ENCODE assay signal across 8 cellular contexts in the genomic region with DNA sequence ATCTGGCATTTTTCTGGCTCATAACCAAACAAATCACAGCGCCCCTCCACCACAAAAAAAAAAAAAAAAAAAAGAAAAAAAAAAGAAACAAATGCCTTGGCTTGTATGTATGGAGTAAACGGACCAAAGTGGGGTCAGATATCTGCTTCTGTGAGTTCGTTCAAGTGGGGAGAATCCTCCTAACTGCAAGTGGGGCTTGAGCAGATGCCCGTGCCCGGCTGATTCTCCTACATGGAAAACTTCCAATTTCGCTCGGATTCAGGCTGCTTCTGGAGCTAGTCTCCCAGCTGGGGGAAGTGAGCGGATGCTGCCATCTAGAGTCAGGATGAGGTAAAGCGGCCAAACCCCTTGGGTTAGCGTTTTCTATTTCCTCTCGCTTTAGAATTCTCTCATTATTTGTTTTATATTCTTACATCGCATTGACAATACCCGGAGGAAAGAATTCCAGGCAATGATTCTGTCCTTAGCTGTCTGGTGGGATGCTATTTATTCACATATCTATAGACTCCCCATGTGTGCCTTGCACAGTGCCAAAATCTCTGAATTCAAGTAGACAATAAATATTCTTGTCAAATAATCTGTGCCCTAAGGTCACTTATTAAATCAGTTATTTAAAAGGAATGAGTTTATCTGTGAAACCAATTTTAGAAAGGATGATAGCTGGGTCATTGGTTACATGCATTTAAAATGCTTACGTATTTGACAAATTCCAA.
DNase-seq lines count a peak whose midpoint lies in the region; ATAC-seq, FAIRE-seq and TF ChIP-seq lines count a peak whose summit lies in the region.

No MANE protein-coding gene starts in this region.

- no peak overlapping the region for H2BK15ac ChIP-seq in H1 (ENCODE audit: low read length)

- no peak for TF ChIP-seq EP300 in H1 (IDR thresholded peaks at IDR 0.05; ENCODE audit: borderline replicate concordance in 1 of 2, low read depth in 2 of 2, low read length in 2 of 2)

- no peak overlapping the region for H3K23ac ChIP-seq in H1 (ENCODE audit: insufficient read length)

- H3K36me3 Mint-ChIP-seq in activated CD4-positive, alpha-beta memory T cell treated with anti-CD3 and anti-CD28 coated beads, Interleukin-2, amount 10 ng/mL, durations not matched to agents 7 days and 5 days (ENCODE audit: low read depth): no peaks in the 10 kb centered on the region

- H3K56ac ChIP-seq in H1 (replicated peaks; ENCODE audit: insufficient read length, low read depth, low read length): no peak overlapping the region

- H2BK5ac ChIP-seq in H1 (ENCODE audit: low read depth, low read length): no peak overlapping the region

- H3K4ac ChIP-seq in H1 (replicated peaks; ENCODE audit: insufficient read length, low read depth, low read length): no peak overlapping the region

- peak; percentile 91 to 96 for TF ChIP-seq RAD21 in H1 (IDR thresholded peaks at IDR 0.05 in 1 of 2, conservative IDR thresholded peaks at IDR 0.05 in 1 of 2; ENCODE audit: low read depth in 2 of 2, low read length in 2 of 2)

- H3K14ac ChIP-seq in H1 (ENCODE audit: insufficient read length): no peak overlapping the region

- ATAC-seq in HG03442 (IDR thresholded peaks at IDR 0.05; ENCODE audit: unreplicated experiment): peak; percentile 72

- FAIRE-seq in GM19239 (lab: Jason Lieb, UNC) (peak; percentile 94), H1 (lab: Jason Lieb, UNC) (peak; percentile 89)

- H4K5ac ChIP-seq in H1 (ENCODE audit: insufficient read length, low read depth, low read length): no peak overlapping the region

- peak overlapping the region in 1 of 11 experiments; percentile 41; a peak in 1 of 22 replicates for H3K27ac ChIP-seq in BLaER1 treated with 17β-estradiol and CSF1 and Interleukin-3, amounts not matched to agents 10 nM and 100 nM
- no peak overlapping the region for H3K27ac ChIP-seq in H1 (ENCODE audit: low read depth, low read length)
- no peak overlapping the region for H3K27ac ChIP-seq in mesodermal cell (ENCODE audit: low read depth, low read length, severe bottlenecking)

- peak; percentile 80 to 94 (median 88) for TF ChIP-seq CTCF in H1 (IDR thresholded peaks at IDR 0.05; ENCODE audit: control extremely low read depth in 1 of 3, insufficient read depth in 1 of 3, low read depth in 1 of 3, low read length in 3 of 3)

- H3K23me2 ChIP-seq in H1 (ENCODE audit: low read depth, low read length): peaks cover 5% of the 10 kb centered on the region; the same call in 1 of the 2 replicates

- no peaks in the 10 kb centered on the region for H3K79me1 ChIP-seq in H1 (ENCODE audit: low read depth, low read length)

- H2BK20ac ChIP-seq in H1 (ENCODE audit: low read length): no peak overlapping the region

- H3K4me3 ChIP-seq in BLaER1 treated with 17β-estradiol and CSF1 and Interleukin-3, amounts not matched to agents 10 nM and 100 nM: peak overlapping the region; percentile 53 to 71 (median 60)
- H3K4me3 ChIP-seq in H1 (ENCODE audit: extremely low read depth in 1 of 4, insufficient read depth in 2 of 4, low read depth in 3 of 4, low read length in 4 of 4) (peak overlapping the region; percentile 20 to 57 (median 39); a peak in 6 of 8 replicates), mesodermal cell (ENCODE audit: extremely low read depth, insufficient read depth, low read length, poor library complexity, severe bottlenecking) (peak overlapping the region; percentile 24)

- H2AK5ac ChIP-seq in H1 (ENCODE audit: low read depth, low read length): no peak overlapping the region

- no peaks in the 10 kb centered on the region for H3K36me3 ChIP-seq in BLaER1 treated with 17β-estradiol and CSF1 and Interleukin-3, amounts not matched to agents 10 nM and 100 nM
- H3K36me3 ChIP-seq in H1 (ENCODE audit: control insufficient read depth in 2 of 4, insufficient read depth in 4 of 4, low read length in 3 of 4) (no peaks in the 10 kb centered on the region), mesodermal cell (ENCODE audit: control insufficient read depth, insufficient read depth, low read length) (no peaks in the 10 kb centered on the region)

- H3K9me3 ChIP-seq in BLaER1 treated with 17β-estradiol and CSF1 and Interleukin-3, amounts not matched to agents 10 nM and 100 nM (replicated peaks in 1 of 11): peaks cover 0 to 16% (median 10%) of the 10 kb centered on the region in 11 experiments; a peak in 15 of 22 replicates
- H3K9me3 ChIP-seq in H1 (ENCODE audit: insufficient read depth in 2 of 2, low read depth in 1 of 2, low read length in 1 of 2) (no peaks in the 10 kb centered on the region), mesodermal cell (ENCODE audit: control insufficient read depth, low read length) (no peaks in the 10 kb centered on the region)

- DNase-seq in GM19239 (ENCODE audit: insufficient read length, low spot score) (peak; percentile 82), NCI-H69 (lab: John Stamatoyannopoulos, UW) (peak; percentile 77), H1 (ENCODE audit: low read depth in 1 of 2, low spot score in 2 of 2) (peak; percentile 51 to 83)
- peak; percentile 64 for DNase-seq in activated CD4-positive, alpha-beta memory T cell treated with anti-CD3 and anti-CD28 coated beads, Interleukin-2, amount 10 ng/mL, durations not matched to agents 7 days and 5 days
- peak; percentile 22 to 28 for DNase-seq in stimulated activated CD8-positive, alpha-beta memory T cell treated with anti-CD3 and anti-CD28 coated beads, Interleukin-2, amount 100 ng/mL, for 1 hour (ENCODE audit: low read depth in 2 of 2)

- H2BK12ac ChIP-seq in H1 (ENCODE audit: low read depth, low read length): no peak overlapping the region

- H3K27ac Mint-ChIP-seq in activated CD4-positive, alpha-beta memory T cell treated with anti-CD3 and anti-CD28 coated beads, Interleukin-2, amount 10 ng/mL, durations not matched to agents 7 days and 5 days: no peak overlapping the region

- CTCF ChIA-PET in activated CD4-positive, alpha-beta memory T cell treated with anti-CD3 and anti-CD28 coated beads, Interleukin-2, amount 10 ng/mL, durations not matched to agents 7 days and 5 days (lab: Charles Lee): interaction anchor here (0.6 to 2.3 kb wide), 29 partner anchors 9 to 1863 kb away, joined by 3 to 22 read pairs (median 4); no protein-coding TSS in a partner anchor
- CTCF ChIA-PET in H1 (lab: Charles Lee; ENCODE audit: partially characterized antibody): interaction anchor here (0.6 to 16.0 kb wide), 20 partner anchors 9 to 1719 kb away, joined by 3 to 330 read pairs (median 4); no protein-coding TSS in a partner anchor

- H3K9ac ChIP-seq in BLaER1 treated with 17β-estradiol and CSF1 and Interleukin-3, amounts not matched to agents 10 nM and 100 nM: peak overlapping the region; percentile 11 to 69 (median 55); a peak in 17 of 22 replicates
- no peak overlapping the region for H3K9ac ChIP-seq in H1 (replicated peaks in 1 of 4; ENCODE audit: extremely low read depth in 1 of 4, low read depth in 3 of 4, low read length in 3 of 4)

- no peak overlapping the region for H2BK120ac ChIP-seq in H1 (replicated peaks; ENCODE audit: low read depth, low read length)

- H3K4me1 Mint-ChIP-seq in activated CD4-positive, alpha-beta memory T cell treated with anti-CD3 and anti-CD28 coated beads, Interleukin-2, amount 10 ng/mL, durations not matched to agents 7 days and 5 days: peaks cover 12% of the 10 kb centered on the region

- H4K8ac ChIP-seq in H1 (ENCODE audit: extremely low read depth, insufficient read depth, low read length): no peak overlapping the region

- peak overlapping the region; percentile 79 for H3K4me3 Mint-ChIP-seq in activated CD4-positive, alpha-beta memory T cell treated with anti-CD3 and anti-CD28 coated beads, Interleukin-2, amount 10 ng/mL, durations not matched to agents 7 days and 5 days

- H3K4me1 ChIP-seq in BLaER1 treated with 17β-estradiol and CSF1 and Interleukin-3, amounts not matched to agents 10 nM and 100 nM: peaks cover 14 to 30% (median 21%) of the 10 kb centered on the region in 10 experiments
- H3K4me1 ChIP-seq in H1 (replicated peaks in 1 of 4; ENCODE audit: control insufficient read depth in 3 of 4, insufficient read depth in 4 of 4, low read length in 3 of 4) (no peaks in the 10 kb centered on the region), mesodermal cell (ENCODE audit: control insufficient read depth, insufficient read depth, low read length, poor library complexity, severe bottlenecking) (peaks cover 5% of the 10 kb centered on the region)

- no peaks in the 10 kb centered on the region for H4K20me1 ChIP-seq in BLaER1 treated with 17β-estradiol and CSF1 and Interleukin-3, amounts not matched to agents 10 nM and 100 nM
- no peaks in the 10 kb centered on the region for H4K20me1 ChIP-seq in H1 (replicated peaks in 1 of 2; ENCODE audit: control insufficient read depth in 1 of 2, insufficient read depth in 2 of 2, low read length in 2 of 2)

- peak overlapping the region; percentile 52 for H2AFZ ChIP-seq in H1 (ENCODE audit: low read length)

- TF ChIP-seq POLR2A in H1 (IDR thresholded peaks at IDR 0.05; ENCODE audit: control extremely low read depth in 1 of 2, low read depth in 2 of 2, low read length in 2 of 2): no peak

- H3K27me3 Mint-ChIP-seq in activated CD4-positive, alpha-beta memory T cell treated with anti-CD3 and anti-CD28 coated beads, Interleukin-2, amount 10 ng/mL, durations not matched to agents 7 days and 5 days: peaks cover 45% of the 10 kb centered on the region

- no peak overlapping the region for H4K91ac ChIP-seq in H1 (replicated peaks; ENCODE audit: insufficient read length, low read length)

- H3K18ac ChIP-seq in H1 (ENCODE audit: extremely low read depth, low read length): no peak overlapping the region

- H3K9me3 Mint-ChIP-seq in activated CD4-positive, alpha-beta memory T cell treated with anti-CD3 and anti-CD28 coated beads, Interleukin-2, amount 10 ng/mL, durations not matched to agents 7 days and 5 days: no peaks in the 10 kb centered on the region

- peaks cover 0 to 22% (median 0%) of the 10 kb centered on the region in 11 experiments; a peak in 10 of 22 replicates for H3K27me3 ChIP-seq in BLaER1 treated with 17β-estradiol and CSF1 and Interleukin-3, amounts not matched to agents 10 nM and 100 nM
- H3K27me3 ChIP-seq in H1 (replicated peaks in 1 of 4; ENCODE audit: control insufficient read depth in 3 of 4, extremely low read depth in 1 of 4, insufficient read depth in 3 of 4, low read length in 3 of 4): peaks cover 2 to 31% (median 12%) of the 10 kb centered on the region in 4 experiments

- WGBS in H1 (ENCODE audit: extremely low coverage in 1 of 2, insufficient coverage in 1 of 2, insufficient read length in 1 of 2, insufficient replicate concordance in 2 of 2, low coverage in 1 of 2, low lambda C conversion rate in 2 of 2, missing lambda C conversion rate in 1 of 2), 2 experiments: 15% methylated on average over 14 of the region's 14 CpGs; no CpG with 5 or more reads in 1 of the 2 experiments
- 13% methylated on average over 6 to 9 of the region's 14 CpGs for WGBS in mesodermal cell (ENCODE audit: insufficient coverage in 2 of 2), 2 experiments

- POLR2A ChIA-PET in activated CD4-positive, alpha-beta memory T cell treated with anti-CD3 and anti-CD28 coated beads, Interleukin-2, amount 10 ng/mL, durations not matched to agents 7 days and 5 days (lab: Charles Lee): no interaction called here
- POLR2A ChIA-PET in H1 (lab: Charles Lee; ENCODE audit: partially characterized antibody): no interaction called here

- H3K79me2 ChIP-seq in H1 (ENCODE audit: control insufficient read depth in 1 of 2, insufficient read depth in 2 of 2, low read length in 2 of 2): no peaks in the 10 kb centered on the region

- peak overlapping the region; percentile 87 to 99 (median 92) for H3K4me2 ChIP-seq in BLaER1 treated with 17β-estradiol and CSF1 and Interleukin-3, amounts not matched to agents 10 nM and 100 nM
- peak overlapping the region; percentile 64 to 88 for H3K4me2 ChIP-seq in H1 (ENCODE audit: insufficient read depth in 1 of 2, low read depth in 2 of 2, low read length in 2 of 2)

Comparison
In these comparisons a context has a peak if more than half of its experiments do, and no peak if none do; other contexts are left out.
1. H3K9ac ChIP-seq: peak in BLaER1 treated with 17β-estradiol and CSF1 and Interleukin-3, amounts not matched to agents 10 nM and 100 nM (11 of 11); none in H1 (0 of 4).
2. DNase-seq: peak in every context shown above with its lines; median percentile 82 in GM19239; 77 in NCI-H69; 67 in H1; 64 in activated CD4-positive, alpha-beta memory T cell treated with anti-CD3 and anti-CD28 coated beads, Interleukin-2, amount 10 ng/mL, durations not matched to agents 7 days and 5 days; 25 in stimulated activated CD8-positive, alpha-beta memory T cell treated with anti-CD3 and anti-CD28 coated beads, Interleukin-2, amount 100 ng/mL, for 1 hour.
3. Peak in every context shown above with its lines, with median percentiles within 50 percentile points of each other: H3K4me3 ChIP-seq.